In genomic region chr16:67277999-67278772, GRCh38 we compare ENCODE assay signal across 8 cellular contexts. TPM values are rescaled to one million over a fixed set of nuclear protein-coding genes. Genes with fewer than 3 reads are reported as not detected.
DNase-seq lines count a peak whose midpoint lies in the region; ATAC-seq and TF ChIP-seq lines count a peak whose summit lies in the region.

No MANE protein-coding gene starts in this region.

- intact Hi-C loops in CD14-positive monocyte (cut with micrococcal nuclease) (loop anchor here in 1 of 2 donors (5.0 kb wide), 1 partner anchor 119 kb away; no protein-coding TSS in a partner anchor), breast epithelium (cut with DNase I; ENCODE audit: low total_unique reads) (no loop called here)

- no peak for TF ChIP-seq POLR2A in breast epithelium (IDR thresholded peaks at IDR 0.05)

- peaks cover 14 to 16% of the 10 kb centered on the region in 2 donors for H3K36me3 Mint-ChIP-seq in CD14-positive monocyte
- H3K36me3 Mint-ChIP-seq in IgD-negative memory B cell: no peaks in the 10 kb centered on the region

- WGBS in mesenchymal stem cell: 83% methylated on average over 13 of the region's 13 CpGs

- no peaks in the 10 kb centered on the region for H3K9me3 ChIP-seq in breast epithelium
- H3K9me3 ChIP-seq in mesenchymal stem cell (ENCODE audit: control insufficient read depth, low read length): no peaks in the 10 kb centered on the region

- H3K4me1 Mint-ChIP-seq in CD14-positive monocyte: peaks cover 14% of the 10 kb centered on the region
- H3K4me1 Mint-ChIP-seq in IgD-negative memory B cell: peaks cover 2 to 4% (median 4%) of the 10 kb centered on the region in 3 donors

- H3K27ac ChIP-seq in breast epithelium (peak overlapping the region; percentile 89 to 91), mesenchymal stem cell (ENCODE audit: low read length, poor library complexity, severe bottlenecking) (peak overlapping the region; percentile 99)

- peak overlapping the region; percentile 41 to 96 for H2BK12ac ChIP-seq in mesenchymal stem cell (ENCODE audit: low read length in 2 of 2)

- H3K23ac ChIP-seq in mesenchymal stem cell (ENCODE audit: low read length in 2 of 2): peak overlapping the region in 1 of 2 experiments; percentile 41

- peak overlapping the region; percentile 92 for H2BK120ac ChIP-seq in mesenchymal stem cell (ENCODE audit: low read depth, low read length)

- H3K27me3 ChIP-seq in breast epithelium: no peaks in the 10 kb centered on the region
- H3K27me3 ChIP-seq in mesenchymal stem cell (ENCODE audit: control insufficient read depth in 1 of 2, insufficient read depth in 1 of 2, low read length in 2 of 2): no peaks in the 10 kb centered on the region

- peak overlapping the region; percentile 97 for H4K8ac ChIP-seq in mesenchymal stem cell (ENCODE audit: low read length)

- H2AK5ac ChIP-seq in mesenchymal stem cell (ENCODE audit: low read length, severe bottlenecking): peak overlapping the region; percentile 81

- no peak for ATAC-seq in GM18861 (IDR thresholded peaks at IDR 0.05; ENCODE audit: unreplicated experiment)

- H3K14ac ChIP-seq in mesenchymal stem cell (ENCODE audit: low read length in 2 of 2): peak overlapping the region in 1 of 2 experiments; percentile 95

- no peaks in the 10 kb centered on the region for H3K9me3 Mint-ChIP-seq in CD14-positive monocyte
- no peaks in the 10 kb centered on the region for H3K9me3 Mint-ChIP-seq in IgD-negative memory B cell

- H3K9ac ChIP-seq in mesenchymal stem cell (ENCODE audit: low read length): peak overlapping the region; percentile 99

- H3K79me1 ChIP-seq in mesenchymal stem cell (replicated peaks; ENCODE audit: low read length, poor library complexity, severe bottlenecking): peaks cover 4% of the 10 kb centered on the region

- H3K4me3 ChIP-seq in breast epithelium (peak overlapping the region; percentile 57 to 76 (median 76)), mesenchymal stem cell (ENCODE audit: insufficient read depth in 1 of 2, low read depth in 1 of 2, low read length in 2 of 2) (peak overlapping the region in 1 of 2 experiments; percentile 84)

- H3K4me2 ChIP-seq in mesenchymal stem cell (ENCODE audit: low read length, poor library complexity, severe bottlenecking): peak overlapping the region; percentile 62

- no peaks in the 10 kb centered on the region for H3K36me3 ChIP-seq in breast epithelium
- peaks cover 15 to 54% of the 10 kb centered on the region in 2 experiments for H3K36me3 ChIP-seq in mesenchymal stem cell (ENCODE audit: control insufficient read depth in 1 of 2, insufficient read depth in 2 of 2, low read depth in 1 of 2, low read length in 2 of 2)

- H3K4ac ChIP-seq in mesenchymal stem cell (ENCODE audit: low read depth in 1 of 2, low read length in 2 of 2): peak overlapping the region; percentile 88 to 94

- peak overlapping the region; percentile 75 to 86 for H3K4me3 Mint-ChIP-seq in CD14-positive monocyte
- H3K4me3 Mint-ChIP-seq in IgD-negative memory B cell: peak overlapping the region; percentile 73 to 92 (median 85)

- H2BK15ac ChIP-seq in mesenchymal stem cell (ENCODE audit: low read depth, poor library complexity, severe bottlenecking): peak overlapping the region; percentile 98

- no peak overlapping the region for H3K27ac Mint-ChIP-seq in CD14-positive monocyte
- H3K27ac Mint-ChIP-seq in IgD-negative memory B cell: peak overlapping the region in 1 of 3 donors; percentile 69

- H3K4me1 ChIP-seq in breast epithelium (peaks cover 7 to 8% of the 10 kb centered on the region in 2 donors), mesenchymal stem cell (ENCODE audit: control insufficient read depth, insufficient read depth, low read depth, low read length) (peaks cover 32% of the 10 kb centered on the region)

- peak overlapping the region; percentile 93 to 95 for H3K18ac ChIP-seq in mesenchymal stem cell (ENCODE audit: low read depth in 1 of 2, low read length in 2 of 2)

- H3K27me3 Mint-ChIP-seq in CD14-positive monocyte (ENCODE audit: low read depth in 3 of 3) (peaks cover 0 to 1% (median 0%) of the 10 kb centered on the region in 3 donors), IgD-negative memory B cell (no peaks in the 10 kb centered on the region)

- H4K91ac ChIP-seq in mesenchymal stem cell (ENCODE audit: low read length): peak overlapping the region; percentile 96

- H2AFZ ChIP-seq in mesenchymal stem cell (ENCODE audit: low read depth, low read length): peak overlapping the region; percentile 70

- TF ChIP-seq CTCF in CD14-positive monocyte (IDR thresholded peaks at IDR 0.05) (no peak), breast epithelium (IDR thresholded peaks at IDR 0.05) (no peak)

- DNase-seq in CD14-positive monocyte (ENCODE audit: low spot score) (no peak), breast epithelium (ENCODE audit: low spot score in 2 of 2) (no peak), mesenchymal stem cell (peak; percentile 87), iPS-NIHi7 (ENCODE audit: extremely low spot score) (no peak), retina (no peak), SIG-M5 (lab: John Stamatoyannopoulos, UW) (no peak)

- H2BK5ac ChIP-seq in mesenchymal stem cell (ENCODE audit: low read depth, low read length, poor library complexity, severe bottlenecking): peak overlapping the region; percentile 92

RNA-seq across cellular contexts. Expression of gene PLEKHG4, which starts 1.1 kb away (rescaled TPM):
- polyA plus RNA-seq in CD14-positive monocyte (1 to 10 TPM in 1 of 2 donors, under 1 TPM in 1; 0.79 to 3.2 TPM), IgD-negative memory B cell (0.65 TPM)
- total RNA-seq in breast epithelium: 10 to 100 TPM; 15.0 to 26.2 (median 19.8) TPM
- 6.6 TPM for polyA plus RNA-seq in mesenchymal stem cell (2013, experiment 1 of 2)
- 6.5 TPM for polyA plus RNA-seq in mesenchymal stem cell (2013, experiment 2 of 2)

RNA-seq across cellular contexts. Expression of gene SLC9A5, which starts 29.4 kb away (rescaled TPM):
- polyA plus RNA-seq in CD14-positive monocyte (not detected), IgD-negative memory B cell (0.75 TPM)
- total RNA-seq in breast epithelium: 1 to 10 TPM in 2 of 3 donors, under 1 TPM in 1; 0.96 to 2.3 (median 1.3) TPM
- 1.5 TPM for polyA plus RNA-seq in mesenchymal stem cell (2013, experiment 1 of 2)
- polyA plus RNA-seq in mesenchymal stem cell (2013, experiment 2 of 2): 1.5 TPM

RNA-seq across cellular contexts. Expression of gene FHOD1, which starts 30.9 kb away (rescaled TPM):
- 1 to 10 TPM; 5.1 to 5.5 TPM for polyA plus RNA-seq in CD14-positive monocyte
- polyA plus RNA-seq in IgD-negative memory B cell: 3.8 TPM
- total RNA-seq in breast epithelium: 10 to 100 TPM; 19.3 to 25.9 (median 22.6) TPM
- 51.6 TPM for polyA plus RNA-seq in mesenchymal stem cell (2013, experiment 1 of 2)
- polyA plus RNA-seq in mesenchymal stem cell (2013, experiment 2 of 2): 50.1 TPM

RNA-seq across cellular contexts. Expression of gene KCTD19, which starts 48.4 kb away (rescaled TPM):
- polyA plus RNA-seq in CD14-positive monocyte: not detected
- polyA plus RNA-seq in IgD-negative memory B cell: not detected
- 1 to 10 TPM in 1 of 3 donors, not detected in 2; 1.0 TPM for total RNA-seq in breast epithelium
- 0.12 TPM for polyA plus RNA-seq in mesenchymal stem cell (2013, experiment 1 of 2)
- polyA plus RNA-seq in mesenchymal stem cell (2013, experiment 2 of 2): 0.01 TPM

RNA-seq across cellular contexts. Expression of gene LRRC36, which starts 48.4 kb away (rescaled TPM):
- polyA plus RNA-seq in CD14-positive monocyte (1 to 10 TPM; 1.8 to 3.2 TPM), IgD-negative memory B cell (not detected)
- 1 to 10 TPM in 1 of 3 donors, under 1 TPM in 2; 0.16 to 3.3 (median 0.59) TPM for total RNA-seq in breast epithelium
- 0.08 TPM for polyA plus RNA-seq in mesenchymal stem cell (2013, experiment 1 of 2)
- polyA plus RNA-seq in mesenchymal stem cell (2013, experiment 2 of 2): 0.12 TPM
